Comparison of ENCODE assay signal across 25 cellular contexts in the genomic region with DNA sequence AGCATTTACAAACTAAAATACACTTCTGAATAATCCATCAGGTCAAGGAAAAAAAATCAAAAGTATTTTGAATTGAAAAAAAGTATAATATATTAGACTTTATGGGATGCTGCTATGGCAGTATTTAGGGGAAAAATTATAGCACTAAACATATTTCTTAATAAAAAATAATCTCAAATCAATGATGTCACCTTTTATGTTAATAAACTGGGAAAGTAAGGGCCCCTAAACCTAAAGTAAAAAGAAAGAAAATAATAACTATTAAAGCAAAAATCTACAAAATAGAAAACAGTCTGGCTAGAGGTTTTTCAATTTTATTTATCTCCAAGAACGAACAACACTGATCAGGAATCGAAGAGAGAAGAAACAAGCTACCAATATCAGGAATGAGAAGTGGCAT.
"Had no signal": no experiment of that assay in that cellular context is flagged by ENCODE, and none has a peak within 500 bp of the region (broad histone marks: within the 10 kb centered on the region; RNA-seq: fewer than 3 reads in every experiment).

No MANE protein-coding gene starts in this region.

- H3K27ac ChIP-seq: colonic mucosa, epithelial cell of prostate, esophagus squamous epithelium, gastrocnemius medialis, heart right ventricle, left lung, lower lobe of right lung had no signal

- H3K9me3 ChIP-seq: colonic mucosa, esophagus squamous epithelium, gastrocnemius medialis, heart right ventricle, left lung, lower lobe of right lung, mucosa of descending colon had no signal

- H3K27me3 ChIP-seq: colonic mucosa, esophagus squamous epithelium, gastrocnemius medialis, heart right ventricle, left lung had no signal

- DNase-seq: colonic mucosa; cortex of kidney; effector CD8-positive, alpha-beta T cell; effector memory CD8-positive, alpha-beta T cell; endodermal cell; erythroblast; esophagus squamous epithelium; foreskin fibroblast; foreskin melanocyte; gastrocnemius medialis; glutamatergic neuron; head of caudate nucleus; heart right ventricle; hippocampal formation; left cardiac atrium; left lung; left ventricle myocardium superior; lower lobe of right lung; mesenchymal stem cell; mucosa of descending colon; naive B cell had no signal

- H3K4me3 ChIP-seq: colonic mucosa, esophagus squamous epithelium, gastrocnemius medialis, heart right ventricle, left lung, lower lobe of right lung, mucosa of descending colon had no signal

- H3K4me1 ChIP-seq: colonic mucosa, esophagus squamous epithelium, gastrocnemius medialis, heart right ventricle, left lung, lower lobe of right lung had no signal

- H3K36me3 ChIP-seq: colonic mucosa, esophagus squamous epithelium, gastrocnemius medialis, heart right ventricle, left lung, lower lobe of right lung had no signal

- FAIRE-seq: endometrium, islet of Langerhans, keratinocyte had no signal
